Comparison of ENCODE assay signal across 18 cellular contexts in the genomic region with DNA sequence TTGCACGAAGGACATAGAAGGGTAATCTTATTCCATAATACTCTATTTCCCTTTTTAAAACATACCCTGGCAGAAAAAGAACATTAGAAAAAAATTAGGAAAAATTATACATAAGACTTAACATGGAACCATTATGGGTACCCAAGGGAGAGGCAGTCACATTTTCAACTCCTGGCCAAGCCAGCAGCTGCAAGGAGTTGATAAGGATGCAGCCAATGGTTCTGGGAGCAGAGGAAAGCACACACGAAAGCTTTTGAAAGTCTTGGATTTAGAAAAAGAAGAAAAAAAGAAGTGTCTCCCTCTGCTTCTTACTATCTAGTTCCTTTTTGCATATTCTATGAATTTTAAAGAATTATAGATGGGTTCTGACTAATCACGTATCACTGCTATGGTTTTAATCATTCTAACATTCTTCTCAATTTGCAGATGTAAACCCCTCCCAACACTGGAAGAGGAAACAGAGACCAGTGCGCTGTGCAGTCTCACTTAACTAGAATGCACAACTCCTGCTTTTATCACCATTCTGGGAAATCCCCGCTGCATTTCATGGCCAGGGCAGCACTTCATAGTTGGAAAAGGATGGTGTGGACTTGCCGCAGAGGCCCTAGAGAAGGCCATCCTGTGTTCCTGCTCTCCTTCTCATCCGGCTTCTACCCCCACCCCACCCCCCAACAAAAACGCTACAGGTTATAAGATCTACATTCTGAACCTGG. TPM values are rescaled to one million over a fixed set of nuclear protein-coding genes. Genes with fewer than 3 reads are reported as not detected.
DNase-seq lines count a peak whose midpoint lies in the region; ATAC-seq and TF ChIP-seq lines count a peak whose summit lies in the region.
"Had no signal": no experiment of that assay in that cellular context is flagged by ENCODE, and none has a peak within 500 bp of the region (broad histone marks: within the 10 kb centered on the region; RNA-seq: fewer than 3 reads in every experiment).

No MANE protein-coding gene starts in this region.

- TF ChIP-seq CTCF in cardiac fibroblast (IDR thresholded peaks at IDR 0.05; ENCODE audit: low read depth, low read length) (no peak), neural crest cell (conservative IDR thresholded peaks at IDR 0.05) (no peak)

- H3K27me3 Mint-ChIP-seq in neural crest cell (ENCODE audit: low read depth), result peaks cover 10% of the 10 kb centered on the region

- H3K4me3 ChIP-seq in cardiac fibroblast (replicated peaks in 1 of 2; ENCODE audit: low read depth in 2 of 2, low read length in 2 of 2), result no peak overlapping the region
- H3K4me3 ChIP-seq: thyroid gland had no signal

- H3K4me1 Mint-ChIP-seq in neural crest cell, result peaks cover 34% of the 10 kb centered on the region

- no peaks in the 10 kb centered on the region for H3K9me3 Mint-ChIP-seq in neural crest cell
- H3K9me3 Mint-ChIP-seq: activated naive CD8-positive, alpha-beta T cell treated with anti-CD3 and anti-CD28 coated beads, Interleukin-2, amount 50 U/mL, for 24 hours; HFFc6; natural killer cell had no signal

- H3K36me3 Mint-ChIP-seq in neural crest cell (ENCODE audit: low read depth), result peaks cover 2% of the 10 kb centered on the region
- H3K36me3 Mint-ChIP-seq: natural killer cell had no signal

- no peak overlapping the region for H3K27ac Mint-ChIP-seq in neural crest cell (ENCODE audit: unreplicated experiment)
- H3K27ac Mint-ChIP-seq: activated CD8-positive, alpha-beta memory T cell treated with anti-CD3 and anti-CD28 coated beads, Interleukin-2, amount 10 ng/mL, durations not matched to agents 7 days and 5 days; activated naive CD8-positive, alpha-beta T cell treated with anti-CD3 and anti-CD28 coated beads, Interleukin-2, amount 50 U/mL, for 24 hours; HFFc6; natural killer cell had no signal

- peak overlapping the region; percentile 11 for H3K4me3 Mint-ChIP-seq in neural crest cell
- H3K4me3 Mint-ChIP-seq: activated CD8-positive, alpha-beta memory T cell treated with anti-CD3 and anti-CD28 coated beads, Interleukin-2, amount 10 ng/mL, durations not matched to agents 7 days and 5 days; activated naive CD8-positive, alpha-beta T cell treated with anti-CD3 and anti-CD28 coated beads, Interleukin-2, amount 50 U/mL, for 24 hours; HFFc6; natural killer cell had no signal

- DNase-seq in EL (peak; percentile 60), OCI-M1 (lab: John Stamatoyannopoulos, UW) (peak; percentile 91), cardiac fibroblast (ENCODE audit: low read depth in 2 of 2) (peak; percentile 36 to 59), neural crest cell (ENCODE audit: low read depth, low spot score) (no peak), SKM-1 treated with dmso at 0.1 percent for 144 hours (lab: John Stamatoyannopoulos, UW; ENCODE audit: unreplicated experiment) (no peak)
- DNase-seq: activated CD4-positive, alpha-beta T cell treated with anti-CD3 and anti-CD28 coated beads for 4 hours; activated CD8-positive, alpha-beta memory T cell treated with anti-CD3 and anti-CD28 coated beads, Interleukin-2, amount 10 ng/mL, durations not matched to agents 7 days and 5 days; activated effector memory CD4-positive, alpha-beta T cell treated with Interleukin-2 at 50 U/mL for 16 hours; activated naive CD8-positive, alpha-beta T cell treated with anti-CD3 and anti-CD28 coated beads, Interleukin-2, amount 50 U/mL, for 24 hours; HFFc6; natural killer cell; NCI-H1417; posterior cingulate gyrus; stimulated activated CD4-positive, alpha-beta T cell treated with anti-CD3 and anti-CD28 coated beads, Interleukin-2, amount 100 ng/mL, for 24 hours; stimulated activated naive CD8-positive, alpha-beta T cell treated with anti-CD3 and anti-CD28 coated beads, Interleukin-15, Interleukin-2, amounts not matched to agents 100 U/mL and 50 U/mL, for 24 hours; thyroid gland had no signal

- ATAC-seq in GM19467 (IDR thresholded peaks at IDR 0.05; ENCODE audit: unreplicated experiment) (no peak), GM21367 (IDR thresholded peaks at IDR 0.05; ENCODE audit: unreplicated experiment) (no peak)
- ATAC-seq: activated CD8-positive, alpha-beta memory T cell treated with anti-CD3 and anti-CD28 coated beads, Interleukin-2, amount 10 ng/mL, durations not matched to agents 7 days and 5 days; activated naive CD8-positive, alpha-beta T cell treated with anti-CD3 and anti-CD28 coated beads, Interleukin-2, amount 50 U/mL, for 24 hours; natural killer cell; stimulated activated naive CD8-positive, alpha-beta T cell treated with anti-CD3 and anti-CD28 coated beads, Interleukin-15, Interleukin-2, amounts not matched to agents 100 U/mL and 50 U/mL, for 24 hours had no signal

RNA-seq across cellular contexts. Expression of gene CD58, which starts 2.7 kb away (rescaled TPM):
- total RNA-seq in neural crest cell, result 7.1 and 9.0 TPM in 2 replicates

Comparison
In these comparisons a context has a peak if more than half of its experiments do, and no peak if none do; other contexts are left out.
1. DNase-seq: peak in EL (single experiment), OCI-M1 (single experiment) and cardiac fibroblast (2 of 2); none in neural crest cell (single experiment) and SKM-1 treated with dmso at 0.1 percent for 144 hours (single experiment).